ENCODE assay signal across 1 cellular context in the genomic region with DNA sequence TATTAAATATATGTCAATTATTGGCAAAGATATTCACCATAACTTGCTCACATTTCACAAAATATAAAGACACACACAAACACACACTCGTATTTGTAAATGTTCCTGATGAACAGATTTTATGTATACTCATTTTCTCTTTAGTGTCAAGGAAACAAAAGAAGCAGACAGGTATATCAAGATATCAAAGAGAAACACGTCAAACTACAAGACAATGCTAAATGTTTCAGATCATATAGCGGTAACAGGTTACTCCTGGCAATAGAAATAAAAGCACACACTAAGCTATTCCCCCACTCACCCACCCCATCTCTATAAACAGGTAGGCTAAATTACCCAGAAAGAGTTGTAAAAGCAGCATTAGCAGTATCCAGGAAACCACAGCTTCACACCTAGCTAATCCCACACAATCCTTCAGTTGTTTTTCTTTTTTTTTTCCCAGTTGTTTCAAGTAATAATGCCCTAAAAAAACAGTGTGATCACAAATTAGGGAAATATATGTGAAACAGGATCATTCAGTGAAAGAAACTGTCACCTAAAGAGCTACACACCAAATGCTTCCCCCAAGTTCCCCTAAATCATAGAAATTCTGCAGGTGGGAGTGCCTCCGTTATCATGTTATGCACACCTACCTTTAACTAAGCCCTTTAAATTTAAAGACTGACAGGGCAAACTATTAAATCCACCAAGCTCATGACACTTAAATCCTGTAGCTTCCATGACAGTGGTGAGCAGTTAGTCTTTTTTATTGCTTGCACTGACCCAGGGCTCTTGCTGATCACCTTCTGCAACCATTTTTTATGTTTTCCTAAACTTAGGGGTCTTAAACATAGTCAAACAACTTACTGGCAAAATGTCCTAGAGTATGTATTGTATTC.
A peak's percentile ranks its signal among the peaks of the same experiment; 100 is the strongest.
TF ChIP-seq lines count a peak whose summit lies in the region.

No MANE protein-coding gene starts in this region.

TF ChIP-seq in HEK293, 187 proteins besides CTCF, POLR2A, EP300 and RAD21 (continued from another document):
- TF ChIP-seq PRDM6 (tag by site-specific recombination; IDR thresholded peaks at IDR 0.05), result no peak
- TF ChIP-seq, protein P1, sequence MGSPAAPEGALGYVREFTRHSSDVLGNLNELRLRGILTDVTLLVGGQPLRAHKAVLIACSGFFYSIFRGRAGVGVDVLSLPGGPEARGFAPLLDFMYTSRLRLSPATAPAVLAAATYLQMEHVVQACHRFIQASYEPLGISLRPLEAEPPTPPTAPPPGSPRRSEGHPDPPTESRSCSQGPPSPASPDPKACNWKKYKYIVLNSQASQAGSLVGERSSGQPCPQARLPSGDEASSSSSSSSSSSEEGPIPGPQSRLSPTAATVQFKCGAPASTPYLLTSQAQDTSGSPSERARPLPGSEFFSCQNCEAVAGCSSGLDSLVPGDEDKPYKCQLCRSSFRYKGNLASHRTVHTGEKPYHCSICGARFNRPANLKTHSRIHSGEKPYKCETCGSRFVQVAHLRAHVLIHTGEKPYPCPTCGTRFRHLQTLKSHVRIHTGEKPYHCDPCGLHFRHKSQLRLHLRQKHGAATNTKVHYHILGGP (tag by site-specific recombination; IDR thresholded peaks at IDR 0.05), result peak; percentile 80
- TF ChIP-seq, protein P2, sequence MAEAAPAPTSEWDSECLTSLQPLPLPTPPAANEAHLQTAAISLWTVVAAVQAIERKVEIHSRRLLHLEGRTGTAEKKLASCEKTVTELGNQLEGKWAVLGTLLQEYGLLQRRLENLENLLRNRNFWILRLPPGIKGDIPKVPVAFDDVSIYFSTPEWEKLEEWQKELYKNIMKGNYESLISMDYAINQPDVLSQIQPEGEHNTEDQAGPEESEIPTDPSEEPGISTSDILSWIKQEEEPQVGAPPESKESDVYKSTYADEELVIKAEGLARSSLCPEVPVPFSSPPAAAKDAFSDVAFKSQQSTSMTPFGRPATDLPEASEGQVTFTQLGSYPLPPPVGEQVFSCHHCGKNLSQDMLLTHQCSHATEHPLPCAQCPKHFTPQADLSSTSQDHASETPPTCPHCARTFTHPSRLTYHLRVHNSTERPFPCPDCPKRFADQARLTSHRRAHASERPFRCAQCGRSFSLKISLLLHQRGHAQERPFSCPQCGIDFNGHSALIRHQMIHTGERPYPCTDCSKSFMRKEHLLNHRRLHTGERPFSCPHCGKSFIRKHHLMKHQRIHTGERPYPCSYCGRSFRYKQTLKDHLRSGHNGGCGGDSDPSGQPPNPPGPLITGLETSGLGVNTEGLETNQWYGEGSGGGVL (tag by site-specific recombination; IDR thresholded peaks at IDR 0.05), result 0 out of 2 replicates have a peak, but pooled peaks have one; percentile 30
- TF ChIP-seq ZNF223 (tag by site-specific recombination; IDR thresholded peaks at IDR 0.05), result no peak
- peak; percentile 61 for TF ChIP-seq EGR2 (tag by site-specific recombination; IDR thresholded peaks at IDR 0.05; ENCODE audit: low read depth)
